9 cellular contexts compared by ENCODE assay signal in the genomic region with DNA sequence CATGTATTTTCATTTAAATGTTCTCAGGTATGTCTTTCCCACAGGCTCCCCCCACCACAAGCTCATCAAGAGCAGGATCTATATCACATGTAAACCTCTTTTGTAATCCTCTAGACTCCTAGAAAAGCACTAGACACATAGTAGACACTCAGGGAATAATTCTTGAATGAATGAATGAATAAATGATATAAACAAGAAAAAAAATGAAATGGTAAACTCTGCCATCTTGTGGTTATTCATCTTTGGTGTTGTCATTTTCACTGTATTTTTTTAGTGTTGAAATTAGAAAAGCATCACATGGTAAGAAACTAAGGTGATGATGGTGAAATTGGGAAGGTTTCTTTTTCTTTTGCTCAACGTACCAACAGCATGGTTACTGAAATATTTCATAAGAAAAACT. TPM values are rescaled to one million over a fixed set of nuclear protein-coding genes. Genes with fewer than 3 reads are reported as not detected.
DNase-seq lines count a peak whose midpoint lies in the region; ATAC-seq, FAIRE-seq and TF ChIP-seq lines count a peak whose summit lies in the region.
"Had no signal": no experiment of that assay in that cellular context is flagged by ENCODE, and none has a peak within 500 bp of the region (broad histone marks: within the 10 kb centered on the region; RNA-seq: fewer than 3 reads in every experiment).

No MANE protein-coding gene starts in this region.

- no peaks in the 10 kb centered on the region for H3K9me2 ChIP-seq in HCT116 (ENCODE audit: insufficient read depth)

- FAIRE-seq in HepG2 (lab: Jason Lieb, UNC), result peak; percentile 37

- POLR2A ChIA-PET in HCT116 (lab: Charles Lee) (no interaction called here), HepG2 (lab: Yijun Ruan, JAX) (no interaction called here)

- RAD21 ChIA-PET in HCT116 (lab: Charles Lee; ENCODE audit: low non-redundant PET in 1 of 2, low total read pairs in 2 of 2, uncharacterized antibody in 2 of 2, unreplicated experiment in 2 of 2), result no interaction called here

- H3K27me3 ChIP-seq in HCT116 (ENCODE audit: insufficient read depth, low read length), result no peaks in the 10 kb centered on the region
- H3K27me3 ChIP-seq in HepG2 (ENCODE audit: control insufficient read depth in 1 of 2, insufficient read depth in 2 of 2, low read length in 2 of 2), result no peaks in the 10 kb centered on the region
- H3K27me3 ChIP-seq in thyroid gland, result no peaks in the 10 kb centered on the region

- H3K9me3 ChIP-seq in HCT116 (ENCODE audit: control insufficient read depth in 1 of 2, insufficient read depth in 1 of 2, low read depth in 1 of 2, low read length in 2 of 2) (no peaks in the 10 kb centered on the region), T-helper 17 cell (ENCODE audit: control insufficient read depth, low read length, poor library complexity, severe bottlenecking) (no peaks in the 10 kb centered on the region), HepG2 (ENCODE audit: low read length) (no peaks in the 10 kb centered on the region), thyroid gland (no peaks in the 10 kb centered on the region)

- no peak for TF ChIP-seq POLR2A in HCT116 (IDR thresholded peaks at IDR 0.05; ENCODE audit: borderline replicate concordance, extremely low read depth, insufficient read depth, insufficient read length)
- no peak for TF ChIP-seq POLR2A in HepG2 (IDR thresholded peaks at IDR 0.05; ENCODE audit: insufficient read depth in 1 of 2, low read depth in 2 of 2, low read length in 2 of 2)
- TF ChIP-seq POLR2A in thyroid gland (IDR thresholded peaks at IDR 0.05), result no peak

- H3K9ac ChIP-seq in HCT116 (ENCODE audit: low read length) (no peak overlapping the region), HepG2 (ENCODE audit: insufficient read depth, low read depth, low read length) (no peak overlapping the region)

- H3K4me3 ChIP-seq in HCT116 (replicated peaks in 1 of 2; ENCODE audit: low read depth in 1 of 2, low read length in 2 of 2) (no peak overlapping the region), HepG2 (replicated peaks in 1 of 3; ENCODE audit: insufficient read depth in 1 of 3, low read depth in 2 of 3, low read length in 3 of 3) (no peak overlapping the region), thyroid gland (replicated peaks in 1 of 3) (no peak overlapping the region)
- H3K4me3 ChIP-seq: SK-N-MC had no signal

- TF ChIP-seq EP300 in HepG2 (IDR thresholded peaks at IDR 0.05; ENCODE audit: low read depth in 2 of 2, low read length in 2 of 2) (no peak), HepG2 (CRISPR knock-in tag; IDR thresholded peaks at IDR 0.05; ENCODE audit: borderline replicate concordance) (no peak)

- DNase-seq in COR-L47 (lab: John Stamatoyannopoulos, UW) (peak; percentile 0), HCT116 (ENCODE audit: low read depth, low spot score) (peak; percentile 18), T-helper 17 cell (no peak), HepG2 (ENCODE audit: low spot score) (peak; percentile 7), NCI-H226 (no peak), sciatic nerve (ENCODE audit: low spot score) (no peak), thyroid gland (no peak)
- no peak for DNase-seq in stimulated activated naive CD8-positive, alpha-beta T cell treated with anti-CD3 and anti-CD28 coated beads, Interleukin-15, Interleukin-2, amounts not matched to agents 100 U/mL and 50 U/mL, for 24 hours

- no peak overlapping the region for H3K4me2 ChIP-seq in HCT116 (ENCODE audit: low read length)
- H3K4me2 ChIP-seq in HepG2 (ENCODE audit: low read depth, low read length), result no peak overlapping the region

- CTCF ChIA-PET in HCT116 (lab: Charles Lee), result interaction anchor here (1.6 to 1.8 kb wide), 2 partner anchors 149 to 178 kb away, joined by 6 to 10 read pairs; no protein-coding TSS in a partner anchor
- CTCF ChIA-PET in HepG2 (lab: Yijun Ruan, JAX; ENCODE audit: low intra/inter-chr PET ratio, low total read pairs), result interaction anchor here (1.3 kb wide), 1 partner anchor 166 kb away, joined by 7 read pairs; no protein-coding TSS in a partner anchor

- no peaks in the 10 kb centered on the region for H3K27me3 Mint-ChIP-seq in T-helper 17 cell

- no peak overlapping the region for H3K27ac ChIP-seq in HCT116 (ENCODE audit: low read depth, low read length)
- H3K27ac ChIP-seq in HepG2 (ENCODE audit: extremely low read length, insufficient read depth, low read length), result no peak overlapping the region
- H3K27ac ChIP-seq in thyroid gland, result no peak overlapping the region
- H3K27ac ChIP-seq: SK-N-MC had no signal

- H3K79me2 ChIP-seq in HCT116 (ENCODE audit: insufficient read depth, low read length) (no peaks in the 10 kb centered on the region), HepG2 (ENCODE audit: insufficient read depth, low read length) (no peaks in the 10 kb centered on the region)

- ATAC-seq in HCT116 (peak; percentile 42; the same call in 1 of the 2 replicates), T-helper 17 cell (no peak), HepG2 (no peak), sciatic nerve (no peak)
- no peak for ATAC-seq in stimulated activated naive CD8-positive, alpha-beta T cell treated with anti-CD3 and anti-CD28 coated beads, Interleukin-15, Interleukin-2, amounts not matched to agents 100 U/mL and 50 U/mL, for 24 hours

- TF ChIP-seq RAD21 in HCT116 (IDR thresholded peaks at IDR 0.05; ENCODE audit: low read depth) (peak; percentile 67), HepG2 (CRISPR knock-in tag; IDR thresholded peaks at IDR 0.05) (no peak)

- H3K4me3 Mint-ChIP-seq in T-helper 17 cell, result peak overlapping the region; percentile 7

- no peak overlapping the region for H3K27ac Mint-ChIP-seq in T-helper 17 cell

- in situ Hi-C loops in HepG2 (cut with HindIII; ENCODE audit: extremely low pct_ligation_motif_present, low pct_unique_long_range_greater_than_20kb), result loop anchor here (10.0 kb wide), 1 partner anchor 149 kb away; no protein-coding TSS in a partner anchor

- peaks cover 5% of the 10 kb centered on the region for H3K4me1 Mint-ChIP-seq in T-helper 17 cell

- peak in 2 of 3 experiments; percentile 45 to 57; a peak in 4 of 6 replicates for TF ChIP-seq CTCF in HCT116 (IDR thresholded peaks at IDR 0.05 in 2 of 3, conservative IDR thresholded peaks at IDR 0.05 in 1 of 3; ENCODE audit: borderline replicate concordance in 1 of 3, insufficient read depth in 1 of 3, low read depth in 2 of 3, low read length in 2 of 3)
- peak; percentile 27; the same call in 1 of the 2 replicates for TF ChIP-seq CTCF in HepG2 (CRISPR knock-in tag; IDR thresholded peaks at IDR 0.05)
- TF ChIP-seq CTCF in thyroid gland (IDR thresholded peaks at IDR 0.05), result peak in 2 of 6 experiments; percentile 18 to 23

- no peaks in the 10 kb centered on the region; a peak in 1 of 4 replicates for H3K4me1 ChIP-seq in HCT116 (ENCODE audit: control insufficient read depth in 1 of 2, insufficient read depth in 2 of 2, low read length in 2 of 2)
- H3K4me1 ChIP-seq in HepG2 (ENCODE audit: insufficient read depth, low read length), result no peaks in the 10 kb centered on the region
- no peaks in the 10 kb centered on the region for H3K4me1 ChIP-seq in thyroid gland

- no peaks in the 10 kb centered on the region for H3K36me3 Mint-ChIP-seq in T-helper 17 cell (ENCODE audit: low read depth)

- H2AFZ ChIP-seq in HCT116 (ENCODE audit: low read depth, low read length, poor library complexity, severe bottlenecking) (peak overlapping the region; percentile 82), HepG2 (ENCODE audit: low read length) (no peak overlapping the region)

- H4K20me1 ChIP-seq in HCT116 (ENCODE audit: insufficient read depth), result no peaks in the 10 kb centered on the region
- H4K20me1 ChIP-seq in HepG2 (ENCODE audit: insufficient read depth, low read length), result no peaks in the 10 kb centered on the region

- WGBS in HepG2 (ENCODE audit: low lambda C conversion rate), result 0% methylated on average over 1 of the region's 1 CpG
- WGBS in thyroid gland, 2 donors, result 58 to 68% methylated on average over 1 of the region's 1 CpG

- intact Hi-C loops in HCT116 (cut with micrococcal nuclease), result loop anchor here (1.0 kb wide), 2 partner anchors 150 to 166 kb away; no protein-coding TSS in a partner anchor
- intact Hi-C loops in HepG2 (cut with micrococcal nuclease; ENCODE audit: unreplicated experiment), result loop anchor here (1.0 kb wide), 1 partner anchor 166 kb away; no protein-coding TSS in a partner anchor
- intact Hi-C loops in sciatic nerve (cut with DNase I), result no loop called here
- intact Hi-C loops in thyroid gland (cut with DNase I), result no loop called here

- BruUV-seq in HCT116 (replicated peaks; lab: Mats Ljungman, UMichigan) (no TSS peak), HepG2 (replicated peaks; lab: Mats Ljungman, UMichigan) (no TSS peak)

- H3K36me3 ChIP-seq in HCT116 (ENCODE audit: control insufficient read depth in 1 of 2, insufficient read depth in 2 of 2, low read length in 2 of 2), result no peaks in the 10 kb centered on the region
- no peaks in the 10 kb centered on the region for H3K36me3 ChIP-seq in HepG2 (replicated peaks in 1 of 2; ENCODE audit: control insufficient read depth in 1 of 2, insufficient read depth in 2 of 2, low read length in 2 of 2)
- no peaks in the 10 kb centered on the region for H3K36me3 ChIP-seq in thyroid gland

RNA-seq across cellular contexts. Expression of a gene that starts 34.2 kb away (rescaled TPM):
- 15.4 TPM for total RNA-seq in HCT116 (2021; ENCODE audit: unreplicated experiment)
- polyA plus RNA-seq in HCT116 (2012), result 9.3 and 11.9 TPM in 2 replicates
- 1 to 10 TPM; 4.3 to 5.4 TPM for total RNA-seq in T-helper 17 cell
- 18.2 and 31.9 TPM in 2 replicates for total RNA-seq in HepG2 (2016; rRNA removed; fragmentation: Illumina TruSeq; extraction: Trizol)
- 2.6 and 3.0 TPM in 2 replicates for total RNA-seq in HepG2 (2016; cell fraction: cytosol; rRNA removed; fragmentation: Illumina TruSeq; extraction: Trizol; ENCODE audit: low read depth)
- 16.7 and 30.1 TPM in 2 replicates for total RNA-seq in HepG2 (2016; cell fraction: insoluble cytoplasmic fraction; rRNA removed; fragmentation: Illumina TruSeq; extraction: Trizol)
- total RNA-seq in HepG2 (2016; cell fraction: membrane; rRNA removed; fragmentation: Illumina TruSeq; extraction: Trizol), result 4.1 and 4.9 TPM in 2 replicates
- 23.2 and 31.2 TPM in 2 replicates for total RNA-seq in HepG2 (2016; cell fraction: nucleus; rRNA removed; fragmentation: Illumina TruSeq; extraction: Trizol)
- polyA plus RNA-seq in HepG2 (2011; rRNA removed), result 21.7 and 26.3 TPM in 2 replicates
- 13.0 and 20.8 TPM in 2 replicates for polyA plus RNA-seq in HepG2 (2011; cell fraction: cytosol; rRNA removed)
- polyA plus RNA-seq in HepG2 (2011; cell fraction: nucleus; rRNA removed), result 4.7 and 8.0 TPM in 2 replicates
- polyA plus RNA-seq in HepG2 (2012), result 21.6 and 26.0 TPM in 2 replicates
- polyA plus RNA-seq in HepG2 (2016; cell fraction: cytosol; fragmentation: Illumina TruSeq; extraction: Trizol; ENCODE audit: low read depth), result 2.1 and 2.3 TPM in 2 replicates
- 14.5 and 15.5 TPM in 2 replicates for polyA plus RNA-seq in HepG2 (2016; cell fraction: insoluble cytoplasmic fraction; fragmentation: Illumina TruSeq; extraction: Trizol; ENCODE audit: low read depth)
- 3.2 and 3.8 TPM in 2 replicates for polyA plus RNA-seq in HepG2 (2016; cell fraction: membrane; fragmentation: Illumina TruSeq; extraction: Trizol; ENCODE audit: low read depth)
- polyA plus RNA-seq in HepG2 (2016; cell fraction: nucleus; fragmentation: Illumina TruSeq; extraction: Trizol; ENCODE audit: insufficient read depth, low read depth), result 33.6 and 34.2 TPM in 2 replicates
- polyA minus RNA-seq in HepG2 (2011; rRNA and poly(A)+ RNA removed; ENCODE audit: low replicate concordance), result 5.2 and 5.5 TPM in 2 replicates
- 12.0 and 12.4 TPM in 2 replicates for polyA minus RNA-seq in HepG2 (2011; cell fraction: cytosol; rRNA and poly(A)+ RNA removed)
- 8.1 and 11.8 TPM in 2 replicates for polyA minus RNA-seq in HepG2 (2011; cell fraction: nucleus; rRNA and poly(A)+ RNA removed)
- 14.7 TPM for total RNA-seq in sciatic nerve
- 10 to 100 TPM; 29.3 to 36.3 (median 33.2) TPM for total RNA-seq in thyroid gland

Comparison
In these comparisons a context has a peak if more than half of its experiments do, and no peak if none do; other contexts are left out.
1. DNase-seq: peak in COR-L47 (single experiment), HCT116 (single experiment) and HepG2 (single experiment); none in T-helper 17 cell (0 of 3), stimulated activated naive CD8-positive, alpha-beta T cell treated with anti-CD3 and anti-CD28 coated beads, Interleukin-15, Interleukin-2, amounts not matched to agents 100 U/mL and 50 U/mL, for 24 hours (single experiment), NCI-H226 (single experiment), sciatic nerve (single experiment) and thyroid gland (0 of 2).
2. intact Hi-C loops: an anchor here in HCT116 (1.0 kb wide) and HepG2 (1.0 kb wide); none called in sciatic nerve and thyroid gland.